ENCODE assay signal across 21 cellular contexts in the genomic region with DNA sequence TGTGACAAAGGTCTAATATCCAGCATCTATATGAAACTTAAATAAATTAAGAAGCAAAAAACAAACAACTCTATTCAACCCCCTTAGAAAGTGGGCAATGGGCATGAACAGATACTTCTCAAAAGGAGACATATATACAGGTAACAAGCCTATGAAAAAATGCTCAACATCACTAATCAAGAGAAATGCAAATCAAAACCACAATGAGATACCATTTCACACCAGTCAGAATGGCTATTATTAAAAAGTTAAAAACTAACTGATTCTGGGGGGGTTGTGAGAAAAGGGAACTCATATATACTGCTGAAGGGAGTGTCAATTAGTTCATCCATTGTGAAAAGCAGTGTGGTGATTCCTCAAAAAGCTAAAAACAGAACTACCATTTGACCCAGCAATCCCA.
"Had no signal": no experiment of that assay in that cellular context is flagged by ENCODE, and none has a peak within 500 bp of the region (broad histone marks: within the 10 kb centered on the region; RNA-seq: fewer than 3 reads in every experiment).

No MANE protein-coding gene starts in this region.

- H3K4me1 ChIP-seq: SJSA1 had no signal

- H3K4me3 ChIP-seq: SJSA1, SK-N-MC had no signal

- DNase-seq: KBM-7, MV-4-11, NCI-H1048, NCI-H1105, NCI-H1417, NCI-H1436 treated with DMSO at 0.1 percent for 48 hours, NCI-H1694, NCI-H187 treated with DMSO at 0.1 percent for 48 hours, NCI-H2081, NCI-H2107, NCI-H2227 treated with DMSO at 0.1 percent for 48 hours, NCI-H524, NCI-H526 treated with DMSO at 0.1 percent for 48 hours, NCI-H774, Right ventricle myocardium superior, RPMI8226, SIG-M5 had no signal

- H3K36me3 ChIP-seq: SJSA1 had no signal

- H3K9me3 ChIP-seq: SJSA1 had no signal

- H3K27ac ChIP-seq: HL-60, SJSA1, SK-N-MC had no signal

- FAIRE-seq: RCC 7860 had no signal
